In genomic region chr15:75732809-75733451, GRCh38 we compare ENCODE assay signal across 8 cellular contexts. TPM values are rescaled to one million over a fixed set of nuclear protein-coding genes. Genes with fewer than 3 reads are reported as not detected.
DNase-seq lines count a peak whose midpoint lies in the region; ATAC-seq and TF ChIP-seq lines count a peak whose summit lies in the region.

No MANE protein-coding gene starts in this region.

- H3K4me2 ChIP-seq in SK-N-SH, result no peak overlapping the region

- H3K27me3 ChIP-seq in SK-N-SH (ENCODE audit: insufficient read depth) (no peaks in the 10 kb centered on the region), sigmoid colon (no peaks in the 10 kb centered on the region)

- no peaks in the 10 kb centered on the region for H3K9me3 ChIP-seq in SK-N-SH
- no peaks in the 10 kb centered on the region for H3K9me3 ChIP-seq in sigmoid colon

- intact Hi-C loops in sigmoid colon (cut with DNase I), result loop anchor here (2.0 to 5.0 kb wide), 2 partner anchors 48 to 96 kb away; no protein-coding TSS in a partner anchor

- H3K9ac ChIP-seq in SK-N-SH, result no peak overlapping the region

- H3K36me3 ChIP-seq in SK-N-SH (replicated peaks in 1 of 2; ENCODE audit: control insufficient read depth in 1 of 2, insufficient read depth in 2 of 2, low read length in 1 of 2) (no peaks in the 10 kb centered on the region), sigmoid colon (no peaks in the 10 kb centered on the region)

- no peak overlapping the region; a peak in 1 of 4 replicates for H3K27ac ChIP-seq in SK-N-SH (ENCODE audit: low read depth in 2 of 2, low read length in 1 of 2)
- peak overlapping the region in 3 of 4 donors; percentile 57 to 87 (median 81) for H3K27ac ChIP-seq in sigmoid colon

- peak; percentile 70 for TF ChIP-seq CTCF in SK-N-SH (IDR thresholded peaks at IDR 0.05)
- peak; percentile 93 to 98 (median 95) for TF ChIP-seq CTCF in sigmoid colon (IDR thresholded peaks at IDR 0.05)

- H3F3A ChIP-seq in SK-N-SH (replicated peaks; ENCODE audit: insufficient read depth), result no peaks in the 10 kb centered on the region

- CTCF ChIA-PET in SK-N-SH (lab: Yijun Ruan, JAX), result interaction anchor here (0.7 to 7.2 kb wide), 24 partner anchors 9 to 365 kb away, joined by 3 to 77 read pairs (median 5); a partner anchor contains a TSS

- TF ChIP-seq EP300 in SK-N-SH (IDR thresholded peaks at IDR 0.05; ENCODE audit: borderline replicate concordance in 1 of 2, low read depth in 1 of 2, low read length in 1 of 2) (no peak), sigmoid colon (IDR thresholded peaks at IDR 0.05) (no peak)

- peak; percentile 70 for TF ChIP-seq RAD21 in SK-N-SH (IDR thresholded peaks at IDR 0.05; ENCODE audit: low read length)

- H3K9me2 ChIP-seq in SK-N-SH, result no peaks in the 10 kb centered on the region

- peak overlapping the region; percentile 49; the same call in 1 of the 2 replicates for H2AFZ ChIP-seq in SK-N-SH (ENCODE audit: low read depth)

- 20% methylated on average over 5 of the region's 12 CpGs for WGBS in SK-N-SH (ENCODE audit: low lambda C conversion rate)
- WGBS in sigmoid colon, 2 donors, result 33 to 35% methylated on average over 12 of the region's 12 CpGs

- DNase-seq in EL (peak; percentile 69), HS-27A (ENCODE audit: low read depth) (peak; percentile 48), SK-N-SH (peak; percentile 90), anterior cingulate cortex (lab: John Stamatoyannopoulos, UW) (peak in 49 of 58 donors; percentile 14 to 67 (median 35)), hepatic stellate cell (ENCODE audit: low spot score) (peak; percentile 70), sigmoid colon (peak; percentile 89)

- no peak for TF ChIP-seq POLR2A in sigmoid colon (IDR thresholded peaks at IDR 0.05)

- peaks cover 0 to 7% of the 10 kb centered on the region in 2 experiments; a peak in 1 of 4 replicates for H3K4me1 ChIP-seq in SK-N-SH (ENCODE audit: control insufficient read depth in 1 of 2, insufficient read depth in 2 of 2, low read depth in 1 of 2, low read length in 1 of 2)
- H3K4me1 ChIP-seq in sigmoid colon, result peaks cover 0 to 57% (median 46%) of the 10 kb centered on the region in 4 donors

- H3K4me3 ChIP-seq in SK-N-SH (ENCODE audit: low read depth in 2 of 2, low read length in 1 of 2) (no peak overlapping the region), sigmoid colon (no peak overlapping the region)

- H3K79me2 ChIP-seq in SK-N-SH (ENCODE audit: insufficient read depth), result no peaks in the 10 kb centered on the region

- POLR2A ChIA-PET in SK-N-SH (lab: Yijun Ruan, JAX), result interaction anchor here (0.6 to 0.9 kb wide), 2 partner anchors 38 to 82 kb away, joined by 3 to 4 read pairs; no protein-coding TSS in a partner anchor

- H4K20me1 ChIP-seq in SK-N-SH (ENCODE audit: insufficient read depth), result no peaks in the 10 kb centered on the region

- no peak for ATAC-seq in HG02840 (IDR thresholded peaks at IDR 0.05; ENCODE audit: low FRiP score, unreplicated experiment)
- ATAC-seq in HG03565 (IDR thresholded peaks at IDR 0.05; ENCODE audit: unreplicated experiment), result no peak

TF ChIP-seq in SK-N-SH, 30 proteins besides CTCF, POLR2A, EP300 and RAD21:
- TF ChIP-seq GABPA (IDR thresholded peaks at IDR 0.05; ENCODE audit: low read depth) (no peak), SMC3 (IDR thresholded peaks at IDR 0.05; ENCODE audit: low read depth, low read length) (peak; percentile 86)

RNA-seq across cellular contexts. Expression of gene CSPG4, which starts 20.3 kb away (rescaled TPM):
- 0.28 and 0.35 TPM in 2 replicates for polyA plus RNA-seq in SK-N-SH (2012; rRNA removed)
- 0.08 and 0.17 TPM in 2 replicates for polyA plus RNA-seq in SK-N-SH (2012; cell fraction: cytosol; rRNA removed)
- 0.70 TPM in 2 replicates for polyA plus RNA-seq in SK-N-SH (2012; cell fraction: nucleus; rRNA removed)
- 100 to 1,000 TPM in 2 of 4 donors, 10 to 100 TPM in 2; 45.7 to 151 (median 93.9) TPM for total RNA-seq in sigmoid colon
- 1 to 10 TPM in 1 of 3 donors, under 1 TPM in 2; 0.23 to 8.4 (median 0.60) TPM for polyA plus RNA-seq in sigmoid colon

Comparison
In these comparisons a context has a peak if more than half of its experiments do, and no peak if none do; other contexts are left out.
1. DNase-seq: peak in every context shown above with its lines; median percentile 90 in SK-N-SH; 89 in sigmoid colon; 70 in hepatic stellate cell; 69 in EL; 48 in HS-27A; 35 in anterior cingulate cortex.
2. H3K27ac ChIP-seq: peak in sigmoid colon (3 of 4); none in SK-N-SH (0 of 2).